Comparison of ENCODE assay signal across 8 cellular contexts in genomic region chr17:67246398-67246647, GRCh38. TPM values are rescaled to one million over a fixed set of nuclear protein-coding genes. Genes with fewer than 3 reads are reported as not detected.
A peak's percentile ranks its signal among the peaks of the same experiment; 100 is the strongest.
DNase-seq lines count a peak whose midpoint lies in the region; ATAC-seq and TF ChIP-seq lines count a peak whose summit lies in the region.

No MANE protein-coding gene starts in this region.

- H3K9me3 Mint-ChIP-seq in activated CD8-positive, alpha-beta memory T cell treated with anti-CD3 and anti-CD28 coated beads, Interleukin-2, amount 10 ng/mL, durations not matched to agents 7 days and 5 days (ENCODE audit: low read depth), result no peaks in the 10 kb centered on the region

- intact Hi-C loops in tibial artery (cut with DNase I; ENCODE audit: low total_unique reads), result no loop called here

- DNase-seq in activated CD8-positive, alpha-beta memory T cell treated with anti-CD3 and anti-CD28 coated beads, Interleukin-2, amount 10 ng/mL, durations not matched to agents 7 days and 5 days, result no peak
- DNase-seq in activated CD8-positive, alpha-beta memory T cell treated with anti-CD3 and anti-CD28 coated beads for 24 hours, result no peak
- DNase-seq in adipocyte (ENCODE audit: low read depth) (no peak), kidney epithelial cell (ENCODE audit: low read depth) (no peak), tibial artery (no peak), NCI-H2029 (lab: John Stamatoyannopoulos, UW) (no peak), NCI-H524 (lab: John Stamatoyannopoulos, UW) (no peak), NCI-H82 (lab: John Stamatoyannopoulos, UW) (no peak)

- H3K27me3 ChIP-seq in adipocyte (replicated peaks; ENCODE audit: control insufficient read depth, insufficient read depth, low read length), result no peaks in the 10 kb centered on the region
- H3K27me3 ChIP-seq in kidney epithelial cell (ENCODE audit: control insufficient read depth, insufficient read depth, low read length), result no peaks in the 10 kb centered on the region
- no peaks in the 10 kb centered on the region for H3K27me3 ChIP-seq in tibial artery

- peak overlapping the region; percentile 89 for H3K4me3 ChIP-seq in adipocyte (ENCODE audit: low read length)
- H3K4me3 ChIP-seq in kidney epithelial cell (ENCODE audit: low read depth, low read length), result peak overlapping the region; percentile 81
- peak overlapping the region; percentile 78 to 92 for H3K4me3 ChIP-seq in tibial artery

- TF ChIP-seq CTCF in kidney epithelial cell (IDR thresholded peaks at IDR 0.05; ENCODE audit: insufficient read depth, low read length, poor library complexity, severe bottlenecking) (no peak), tibial artery (IDR thresholded peaks at IDR 0.05) (no peak)

- H3K9me3 ChIP-seq in adipocyte (ENCODE audit: control insufficient read depth, low read length) (no peaks in the 10 kb centered on the region), tibial artery (no peaks in the 10 kb centered on the region)

- H3K4me1 Mint-ChIP-seq in activated CD8-positive, alpha-beta memory T cell treated with anti-CD3 and anti-CD28 coated beads, Interleukin-2, amount 10 ng/mL, durations not matched to agents 7 days and 5 days, result peaks cover 42% of the 10 kb centered on the region

- H3K4me1 ChIP-seq in adipocyte (ENCODE audit: control insufficient read depth, insufficient read depth, low read length) (peaks cover 28% of the 10 kb centered on the region), tibial artery (peaks cover 0 to 36% (median 17%) of the 10 kb centered on the region in 4 donors)

- CTCF ChIA-PET in activated CD8-positive, alpha-beta memory T cell treated with anti-CD3 and anti-CD28 coated beads, Interleukin-2, amount 10 ng/mL, durations not matched to agents 7 days and 5 days (lab: Charles Lee), result interaction anchor here (1.8 to 2.0 kb wide), 2 partner anchors 12 to 46 kb away, joined by 4 to 7 read pairs; no protein-coding TSS in a partner anchor

- H3K27ac ChIP-seq in tibial artery, result peak overlapping the region in 1 of 2 donors; percentile 80

- H3K27me3 Mint-ChIP-seq in activated CD8-positive, alpha-beta memory T cell treated with anti-CD3 and anti-CD28 coated beads, Interleukin-2, amount 10 ng/mL, durations not matched to agents 7 days and 5 days, result no peaks in the 10 kb centered on the region

- H3K9ac ChIP-seq in adipocyte (ENCODE audit: low read length), result peak overlapping the region; percentile 95

- H3K27ac Mint-ChIP-seq in activated CD8-positive, alpha-beta memory T cell treated with anti-CD3 and anti-CD28 coated beads, Interleukin-2, amount 10 ng/mL, durations not matched to agents 7 days and 5 days, result peak overlapping the region; percentile 93

- peaks cover 4% of the 10 kb centered on the region for H3K36me3 ChIP-seq in adipocyte (ENCODE audit: control insufficient read depth, insufficient read depth, low read length, severe bottlenecking)
- H3K36me3 ChIP-seq in kidney epithelial cell (ENCODE audit: control insufficient read depth, insufficient read depth, low read length), result no peaks in the 10 kb centered on the region
- no peaks in the 10 kb centered on the region for H3K36me3 ChIP-seq in tibial artery

- peak overlapping the region; percentile 79 for H3K4me3 Mint-ChIP-seq in activated CD8-positive, alpha-beta memory T cell treated with anti-CD3 and anti-CD28 coated beads, Interleukin-2, amount 10 ng/mL, durations not matched to agents 7 days and 5 days

- H3K36me3 Mint-ChIP-seq in activated CD8-positive, alpha-beta memory T cell treated with anti-CD3 and anti-CD28 coated beads, Interleukin-2, amount 10 ng/mL, durations not matched to agents 7 days and 5 days, result peaks cover 22% of the 10 kb centered on the region

- no peak for ATAC-seq in activated CD8-positive, alpha-beta memory T cell treated with anti-CD3 and anti-CD28 coated beads, Interleukin-2, amount 10 ng/mL, durations not matched to agents 7 days and 5 days

RNA-seq across cellular contexts. Expression of gene HELZ, which starts 1.3 kb away (rescaled TPM):
- 100 to 1,000 TPM in 1 of 2 experiments, 10 to 100 TPM in 1; 77.5 to 102 TPM for total RNA-seq in activated CD8-positive, alpha-beta memory T cell treated with anti-CD3 and anti-CD28 coated beads, Interleukin-2, amount 10 ng/mL, durations not matched to agents 7 days and 5 days
- total RNA-seq in kidney epithelial cell, result 14.8 and 15.5 TPM in 2 replicates
